In genomic region chr14:77040309-77040994, GRCh38 we compare ENCODE assay signal across 1 cellular context.
A peak's percentile ranks its signal among the peaks of the same experiment; 100 is the strongest.
TF ChIP-seq lines count a peak whose summit lies in the region.

No MANE protein-coding gene starts in this region.

TF ChIP-seq in HepG2, 621 proteins besides CTCF, POLR2A, EP300 and RAD21 (continued from another document and continues in another):
- TF ChIP-seq ZBTB25 (CRISPR knock-in tag; IDR thresholded peaks at IDR 0.05), result peak; percentile 83; the same call in 1 of the 2 replicates
- peak; percentile 77; the same call in 1 of the 2 replicates for TF ChIP-seq ARID4A (CRISPR knock-in tag; IDR thresholded peaks at IDR 0.05; ENCODE audit: borderline replicate concordance)
- peak; percentile 69; the same call in 1 of the 2 replicates for TF ChIP-seq TFE3 (CRISPR knock-in tag; IDR thresholded peaks at IDR 0.05)
- peak; percentile 42; the same call in 1 of the 2 replicates for TF ChIP-seq HNF4A (CRISPR knock-in tag; IDR thresholded peaks at IDR 0.05)
- TF ChIP-seq RFXAP (CRISPR knock-in tag; IDR thresholded peaks at IDR 0.05; ENCODE audit: borderline replicate concordance), result peak; percentile 74; the same call in 1 of the 2 replicates
- no peak for TF ChIP-seq SNAPC5 (CRISPR knock-in tag; IDR thresholded peaks at IDR 0.05; ENCODE audit: borderline replicate concordance)
- TF ChIP-seq KAT8 (CRISPR knock-in tag; IDR thresholded peaks at IDR 0.05), result 0 out of 2 replicates have a peak, but pooled peaks have one; percentile 23
- peak; percentile 93 for TF ChIP-seq ZNF746 (CRISPR knock-in tag; IDR thresholded peaks at IDR 0.05)
- TF ChIP-seq RBM22 (optimal IDR thresholded peaks at IDR 0.05; ENCODE audit: low read length), result peak; percentile 94
- 0 out of 2 replicates have a peak, but pooled peaks have one; percentile 20 for TF ChIP-seq ZBTB4 (CRISPR knock-in tag; IDR thresholded peaks at IDR 0.05; ENCODE audit: borderline replicate concordance)
- TF ChIP-seq ZFX (CRISPR knock-in tag; IDR thresholded peaks at IDR 0.05; ENCODE audit: low read depth), result peak; percentile 51
- peak; percentile 83 for TF ChIP-seq ZNF687 (CRISPR knock-in tag; IDR thresholded peaks at IDR 0.05)
- TF ChIP-seq ZNF292 (CRISPR knock-in tag; IDR thresholded peaks at IDR 0.05; ENCODE audit: borderline replicate concordance, low read depth), result peak; percentile 91
- peak; percentile 82 for TF ChIP-seq MED1 (CRISPR knock-in tag; IDR thresholded peaks at IDR 0.05)
- no peak for TF ChIP-seq NONO (IDR thresholded peaks at IDR 0.05)
- peak; percentile 79 for TF ChIP-seq NONO (CRISPR knock-in tag; conservative IDR thresholded peaks at IDR 0.05)
- TF ChIP-seq NFIC (IDR thresholded peaks at IDR 0.05; ENCODE audit: low read length), result 0 out of 2 replicates have a peak, but pooled peaks have one; percentile 34
- TF ChIP-seq SP4 (CRISPR knock-in tag; IDR thresholded peaks at IDR 0.05), result 0 out of 2 replicates have a peak, but pooled peaks have one; percentile 37
- peak; percentile 44; the same call in 1 of the 2 replicates for TF ChIP-seq FOXJ3 (CRISPR knock-in tag; IDR thresholded peaks at IDR 0.05; ENCODE audit: borderline replicate concordance)
- TF ChIP-seq ARID3A (IDR thresholded peaks at IDR 0.05; ENCODE audit: low read depth, low read length), result peak; percentile 64; the same call in 1 of the 2 replicates
- peak; percentile 30; the same call in 1 of the 2 replicates for TF ChIP-seq THRA (CRISPR knock-in tag; IDR thresholded peaks at IDR 0.05; ENCODE audit: borderline replicate concordance)
- TF ChIP-seq ZSCAN9 (CRISPR knock-in tag; IDR thresholded peaks at IDR 0.05; ENCODE audit: borderline replicate concordance), result no peak
- TF ChIP-seq ZNF792 (CRISPR knock-in tag; IDR thresholded peaks at IDR 0.05), result 0 out of 2 replicates have a peak, but pooled peaks have one; percentile 64
- TF ChIP-seq ZSCAN25 (CRISPR knock-in tag; IDR thresholded peaks at IDR 0.05), result peak; percentile 99
- TF ChIP-seq USF2 (IDR thresholded peaks at IDR 0.05; ENCODE audit: low read depth, low read length), result peak; percentile 49
- no peak for TF ChIP-seq USF2 (CRISPR knock-in tag; IDR thresholded peaks at IDR 0.05; ENCODE audit: borderline replicate concordance)
- TF ChIP-seq RAD51 (IDR thresholded peaks at IDR 0.05; ENCODE audit: borderline replicate concordance), result no peak
- no peak for TF ChIP-seq ZC3H4 (CRISPR knock-in tag; IDR thresholded peaks at IDR 0.05; ENCODE audit: borderline replicate concordance)
- TF ChIP-seq MYPOP (CRISPR knock-in tag; IDR thresholded peaks at IDR 0.05), result peak; percentile 33; the same call in 1 of the 2 replicates
- TF ChIP-seq ZNF264 (CRISPR knock-in tag; IDR thresholded peaks at IDR 0.05), result peak; percentile 69; the same call in 1 of the 2 replicates
- TF ChIP-seq ZNF30 (CRISPR knock-in tag; IDR thresholded peaks at IDR 0.05), result no peak
- TF ChIP-seq JUN (CRISPR knock-in tag; IDR thresholded peaks at IDR 0.05), result no peak
